Comparison of ENCODE assay signal across 12 cellular contexts in genomic region chr12:43306066-43306465, GRCh38.
DNase-seq lines count a peak whose midpoint lies in the region; ATAC-seq and TF ChIP-seq lines count a peak whose summit lies in the region.
"Had no signal": no experiment of that assay in that cellular context is flagged by ENCODE, and none has a peak within 500 bp of the region (broad histone marks: within the 10 kb centered on the region; RNA-seq: fewer than 3 reads in every experiment).

No MANE protein-coding gene starts in this region.

- no peak for TF ChIP-seq CTCF in HL-60 (IDR thresholded peaks at IDR 0.05; ENCODE audit: insufficient read depth, low read length)
- no peak for TF ChIP-seq CTCF in fibroblast of the aortic adventitia (IDR thresholded peaks at IDR 0.05; ENCODE audit: insufficient read depth, low read length)
- no peak for TF ChIP-seq CTCF in GM13977 (IDR thresholded peaks at IDR 0.05; ENCODE audit: extremely low read depth, insufficient read depth, missing control alignments)

- no peaks in the 10 kb centered on the region for H3K36me3 Mint-ChIP-seq in activated naive CD4-positive, alpha-beta T cell treated with anti-CD3 and anti-CD28 coated beads, Interleukin-2, amount 50 U/mL, for 72 hours

- ATAC-seq in activated naive CD4-positive, alpha-beta T cell treated with anti-CD3 and anti-CD28 coated beads, Interleukin-2, amount 50 U/mL, for 72 hours, result no peak
- no peak for ATAC-seq in HG02981 (IDR thresholded peaks at IDR 0.05; ENCODE audit: unreplicated experiment)
- ATAC-seq: body of pancreas, K562 had no signal

- H3K27ac Mint-ChIP-seq in activated naive CD4-positive, alpha-beta T cell treated with anti-CD3 and anti-CD28 coated beads, Interleukin-2, amount 50 U/mL, for 72 hours, result no peak overlapping the region
- H3K27ac Mint-ChIP-seq: stimulated activated naive CD8-positive, alpha-beta T cell treated with anti-CD3 and anti-CD28 coated beads, Interleukin-15, Interleukin-2, amounts not matched to agents 100 ng/mL and 50 ng/mL, for 24 hours had no signal

- in situ Hi-C loops in GM13977 (cut with MboI; ENCODE audit: low pct_unique_long_range_greater_than_20kb, low sequenced_read_pairs, unreplicated experiment), result no loop called here

- H3K27ac ChIP-seq in HL-60 (replicated peaks), result peak overlapping the region; percentile 56
- H3K27ac ChIP-seq: body of pancreas had no signal

- DNase-seq in HL-60 (ENCODE audit: low read depth in 1 of 2, low spot score in 1 of 2) (peak; percentile 81 to 87), SIG-M5 (lab: John Stamatoyannopoulos, UW) (peak; percentile 49), fibroblast of the aortic adventitia (ENCODE audit: low read depth) (peak; percentile 91), stromal cell of bone marrow (ENCODE audit: low read depth) (peak; percentile 75), GM13977 (ENCODE audit: low spot score) (no peak)
- no peak for DNase-seq in activated naive CD4-positive, alpha-beta T cell treated with anti-CD3 and anti-CD28 coated beads, Interleukin-2, amount 50 U/mL, for 72 hours (ENCODE audit: low spot score in 2 of 2)
- DNase-seq: NCI-H526 treated with DMSO at 0.1 percent for 48 hours, T-helper 2 cell had no signal

- H3K4me3 ChIP-seq in HL-60 (replicated peaks; ENCODE audit: insufficient read depth, low read length), result no peak overlapping the region
- no peak overlapping the region for H3K4me3 ChIP-seq in fibroblast of the aortic adventitia (ENCODE audit: low read depth, low read length)
- H3K4me3 ChIP-seq: body of pancreas, K562 had no signal

- H3K9me3 Mint-ChIP-seq in activated naive CD4-positive, alpha-beta T cell treated with anti-CD3 and anti-CD28 coated beads, Interleukin-2, amount 50 U/mL, for 72 hours, result peaks cover 4 to 15% of the 10 kb centered on the region in 2 donors

- H3K27me3 ChIP-seq in HL-60 (ENCODE audit: insufficient read depth, poor library complexity, severe bottlenecking), result no peaks in the 10 kb centered on the region
- H3K27me3 ChIP-seq: body of pancreas had no signal

Comparison
In these comparisons a context has a peak if more than half of its experiments do, and no peak if none do; other contexts are left out.
1. DNase-seq: peak in HL-60 (2 of 2), SIG-M5 (single experiment), fibroblast of the aortic adventitia (single experiment) and stromal cell of bone marrow (single experiment); none in activated naive CD4-positive, alpha-beta T cell treated with anti-CD3 and anti-CD28 coated beads, Interleukin-2, amount 50 U/mL, for 72 hours (0 of 2) and GM13977 (single experiment).